In the genomic region with DNA sequence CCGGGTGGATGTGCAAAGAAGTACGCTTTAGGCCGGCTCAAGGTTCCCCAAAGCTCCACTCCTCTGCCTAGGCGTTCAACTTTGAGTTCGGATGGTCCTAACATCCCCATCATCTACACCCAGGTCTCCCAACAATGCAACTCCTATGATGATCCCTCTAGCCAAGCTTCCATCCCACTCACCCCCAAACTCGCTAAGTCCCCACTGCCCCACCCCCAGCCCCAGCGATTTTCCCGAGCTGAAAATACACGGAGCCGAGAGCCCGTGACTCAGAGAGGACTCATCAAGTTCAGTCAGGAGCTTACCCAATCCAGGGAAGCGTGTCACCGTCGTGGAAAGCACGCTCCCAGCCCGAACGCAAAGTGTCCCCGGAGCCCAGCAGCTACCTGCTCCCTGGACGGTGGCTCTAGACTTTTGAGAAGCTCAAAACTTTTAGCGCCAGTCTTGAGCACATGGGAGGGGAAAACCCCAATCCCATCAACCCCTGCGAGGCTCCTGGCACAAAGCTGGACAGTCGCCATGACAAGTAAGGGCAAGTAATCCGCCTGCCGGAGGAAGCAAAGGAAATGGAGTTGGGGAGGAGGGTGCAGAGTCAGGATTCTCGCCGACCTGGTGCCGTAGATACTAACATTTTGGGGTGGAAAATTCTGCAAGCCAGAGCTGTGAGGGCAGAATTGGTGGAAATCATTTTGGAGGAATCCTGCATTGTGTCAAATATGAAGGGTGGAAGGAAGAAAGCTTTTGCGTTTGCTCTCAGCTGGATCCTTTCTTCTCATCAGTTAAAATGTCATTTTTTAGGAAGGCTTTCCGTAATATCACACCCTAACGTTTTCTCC, we compare ENCODE assay signal across 1 cellular context.
TF ChIP-seq lines count a peak whose summit lies in the region.

Gene TP53, minus strand, starts transcription at position 419 of the 836 bp plus-strand sequence. CDS start 10,896 bp downstream, outside the sequence.

TF ChIP-seq in HepG2, 621 proteins besides CTCF, POLR2A, EP300 and RAD21 (continued from another document and continues in another):
- TF ChIP-seq, protein P1, sequence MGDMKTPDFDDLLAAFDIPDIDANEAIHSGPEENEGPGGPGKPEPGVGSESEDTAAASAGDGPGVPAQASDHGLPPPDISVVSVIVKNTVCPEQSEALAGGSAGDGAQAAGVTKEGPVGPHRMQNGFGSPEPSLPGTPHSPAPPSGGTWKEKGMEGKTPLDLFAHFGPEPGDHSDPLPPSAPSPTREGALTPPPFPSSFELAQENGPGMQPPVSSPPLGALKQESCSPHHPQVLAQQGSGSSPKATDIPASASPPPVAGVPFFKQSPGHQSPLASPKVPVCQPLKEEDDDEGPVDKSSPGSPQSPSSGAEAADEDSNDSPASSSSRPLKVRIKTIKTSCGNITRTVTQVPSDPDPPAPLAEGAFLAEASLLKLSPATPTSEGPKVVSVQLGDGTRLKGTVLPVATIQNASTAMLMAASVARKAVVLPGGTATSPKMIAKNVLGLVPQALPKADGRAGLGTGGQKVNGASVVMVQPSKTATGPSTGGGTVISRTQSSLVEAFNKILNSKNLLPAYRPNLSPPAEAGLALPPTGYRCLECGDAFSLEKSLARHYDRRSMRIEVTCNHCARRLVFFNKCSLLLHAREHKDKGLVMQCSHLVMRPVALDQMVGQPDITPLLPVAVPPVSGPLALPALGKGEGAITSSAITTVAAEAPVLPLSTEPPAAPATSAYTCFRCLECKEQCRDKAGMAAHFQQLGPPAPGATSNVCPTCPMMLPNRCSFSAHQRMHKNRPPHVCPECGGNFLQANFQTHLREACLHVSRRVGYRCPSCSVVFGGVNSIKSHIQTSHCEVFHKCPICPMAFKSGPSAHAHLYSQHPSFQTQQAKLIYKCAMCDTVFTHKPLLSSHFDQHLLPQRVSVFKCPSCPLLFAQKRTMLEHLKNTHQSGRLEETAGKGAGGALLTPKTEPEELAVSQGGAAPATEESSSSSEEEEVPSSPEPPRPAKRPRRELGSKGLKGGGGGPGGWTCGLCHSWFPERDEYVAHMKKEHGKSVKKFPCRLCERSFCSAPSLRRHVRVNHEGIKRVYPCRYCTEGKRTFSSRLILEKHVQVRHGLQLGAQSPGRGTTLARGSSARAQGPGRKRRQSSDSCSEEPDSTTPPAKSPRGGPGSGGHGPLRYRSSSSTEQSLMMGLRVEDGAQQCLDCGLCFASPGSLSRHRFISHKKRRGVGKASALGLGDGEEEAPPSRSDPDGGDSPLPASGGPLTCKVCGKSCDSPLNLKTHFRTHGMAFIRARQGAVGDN (CRISPR knock-in tag; IDR thresholded peaks at IDR 0.05) = peak; percentile 69
- TF ChIP-seq MATR3 (CRISPR knock-in tag; IDR thresholded peaks at IDR 0.05) = no peak
- TF ChIP-seq GABPB1 (CRISPR knock-in tag; IDR thresholded peaks at IDR 0.05) = peak; percentile 72; the same call in 1 of the 2 replicates
- peak; percentile 86; the same call in 1 of the 2 replicates for TF ChIP-seq SIN3A (IDR thresholded peaks at IDR 0.05; ENCODE audit: borderline replicate concordance, low read depth, low read length)
- TF ChIP-seq NFE2L2 (IDR thresholded peaks at IDR 0.05; ENCODE audit: low read length) = 0 out of 2 replicates have a peak, but pooled peaks have one; percentile 4
- TF ChIP-seq FOXP1 (IDR thresholded peaks at IDR 0.05) = no peak
- no peak for TF ChIP-seq FOXP1 (CRISPR knock-in tag; IDR thresholded peaks at IDR 0.05)
- TF ChIP-seq DPF2 (CRISPR knock-in tag; IDR thresholded peaks at IDR 0.05; ENCODE audit: borderline replicate concordance, low read depth) = no peak
- peak; percentile 69 for TF ChIP-seq ELF1 (CRISPR knock-in tag; IDR thresholded peaks at IDR 0.05)
- TF ChIP-seq ZNF776 (CRISPR knock-in tag; IDR thresholded peaks at IDR 0.05) = peak; percentile 56; the same call in 1 of the 2 replicates
- no peak for TF ChIP-seq ZNF30 (CRISPR knock-in tag; IDR thresholded peaks at IDR 0.05)
- TF ChIP-seq RBM39 (IDR thresholded peaks at IDR 0.05; ENCODE audit: low read depth, low read length, poor library complexity, severe bottlenecking) = peak; percentile 45
- TF ChIP-seq, protein P2, sequence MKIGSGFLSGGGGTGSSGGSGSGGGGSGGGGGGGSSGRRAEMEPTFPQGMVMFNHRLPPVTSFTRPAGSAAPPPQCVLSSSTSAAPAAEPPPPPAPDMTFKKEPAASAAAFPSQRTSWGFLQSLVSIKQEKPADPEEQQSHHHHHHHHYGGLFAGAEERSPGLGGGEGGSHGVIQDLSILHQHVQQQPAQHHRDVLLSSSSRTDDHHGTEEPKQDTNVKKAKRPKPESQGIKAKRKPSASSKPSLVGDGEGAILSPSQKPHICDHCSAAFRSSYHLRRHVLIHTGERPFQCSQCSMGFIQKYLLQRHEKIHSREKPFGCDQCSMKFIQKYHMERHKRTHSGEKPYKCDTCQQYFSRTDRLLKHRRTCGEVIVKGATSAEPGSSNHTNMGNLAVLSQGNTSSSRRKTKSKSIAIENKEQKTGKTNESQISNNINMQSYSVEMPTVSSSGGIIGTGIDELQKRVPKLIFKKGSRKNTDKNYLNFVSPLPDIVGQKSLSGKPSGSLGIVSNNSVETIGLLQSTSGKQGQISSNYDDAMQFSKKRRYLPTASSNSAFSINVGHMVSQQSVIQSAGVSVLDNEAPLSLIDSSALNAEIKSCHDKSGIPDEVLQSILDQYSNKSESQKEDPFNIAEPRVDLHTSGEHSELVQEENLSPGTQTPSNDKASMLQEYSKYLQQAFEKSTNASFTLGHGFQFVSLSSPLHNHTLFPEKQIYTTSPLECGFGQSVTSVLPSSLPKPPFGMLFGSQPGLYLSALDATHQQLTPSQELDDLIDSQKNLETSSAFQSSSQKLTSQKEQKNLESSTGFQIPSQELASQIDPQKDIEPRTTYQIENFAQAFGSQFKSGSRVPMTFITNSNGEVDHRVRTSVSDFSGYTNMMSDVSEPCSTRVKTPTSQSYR (CRISPR knock-in tag; IDR thresholded peaks at IDR 0.05; ENCODE audit: borderline replicate concordance) = no peak
- no peak for TF ChIP-seq NCOA5 (CRISPR knock-in tag; IDR thresholded peaks at IDR 0.05)
- peak; percentile 8 for TF ChIP-seq ZFP36 (IDR thresholded peaks at IDR 0.05; ENCODE audit: borderline replicate concordance, low read depth, low read length, partially characterized antibody)
- TF ChIP-seq ELF3 (CRISPR knock-in tag; IDR thresholded peaks at IDR 0.05) = peak; percentile 63
- TF ChIP-seq SALL1 (CRISPR knock-in tag; IDR thresholded peaks at IDR 0.05) = peak; percentile 65
- TF ChIP-seq ZNF83 (CRISPR knock-in tag; IDR thresholded peaks at IDR 0.05; ENCODE audit: borderline replicate concordance) = no peak
- peak; percentile 45; the same call in 1 of the 2 replicates for TF ChIP-seq SALL2 (CRISPR knock-in tag; IDR thresholded peaks at IDR 0.05)
- no peak for TF ChIP-seq RARA (CRISPR knock-in tag; IDR thresholded peaks at IDR 0.05)
- peak in 1 of 2 experiments; percentile 42; a peak in 1 of 4 replicates for TF ChIP-seq KLF16 (CRISPR knock-in tag; IDR thresholded peaks at IDR 0.05)
- no peak for TF ChIP-seq SNAPC4 (CRISPR knock-in tag; IDR thresholded peaks at IDR 0.05)
- TF ChIP-seq, protein P3, sequence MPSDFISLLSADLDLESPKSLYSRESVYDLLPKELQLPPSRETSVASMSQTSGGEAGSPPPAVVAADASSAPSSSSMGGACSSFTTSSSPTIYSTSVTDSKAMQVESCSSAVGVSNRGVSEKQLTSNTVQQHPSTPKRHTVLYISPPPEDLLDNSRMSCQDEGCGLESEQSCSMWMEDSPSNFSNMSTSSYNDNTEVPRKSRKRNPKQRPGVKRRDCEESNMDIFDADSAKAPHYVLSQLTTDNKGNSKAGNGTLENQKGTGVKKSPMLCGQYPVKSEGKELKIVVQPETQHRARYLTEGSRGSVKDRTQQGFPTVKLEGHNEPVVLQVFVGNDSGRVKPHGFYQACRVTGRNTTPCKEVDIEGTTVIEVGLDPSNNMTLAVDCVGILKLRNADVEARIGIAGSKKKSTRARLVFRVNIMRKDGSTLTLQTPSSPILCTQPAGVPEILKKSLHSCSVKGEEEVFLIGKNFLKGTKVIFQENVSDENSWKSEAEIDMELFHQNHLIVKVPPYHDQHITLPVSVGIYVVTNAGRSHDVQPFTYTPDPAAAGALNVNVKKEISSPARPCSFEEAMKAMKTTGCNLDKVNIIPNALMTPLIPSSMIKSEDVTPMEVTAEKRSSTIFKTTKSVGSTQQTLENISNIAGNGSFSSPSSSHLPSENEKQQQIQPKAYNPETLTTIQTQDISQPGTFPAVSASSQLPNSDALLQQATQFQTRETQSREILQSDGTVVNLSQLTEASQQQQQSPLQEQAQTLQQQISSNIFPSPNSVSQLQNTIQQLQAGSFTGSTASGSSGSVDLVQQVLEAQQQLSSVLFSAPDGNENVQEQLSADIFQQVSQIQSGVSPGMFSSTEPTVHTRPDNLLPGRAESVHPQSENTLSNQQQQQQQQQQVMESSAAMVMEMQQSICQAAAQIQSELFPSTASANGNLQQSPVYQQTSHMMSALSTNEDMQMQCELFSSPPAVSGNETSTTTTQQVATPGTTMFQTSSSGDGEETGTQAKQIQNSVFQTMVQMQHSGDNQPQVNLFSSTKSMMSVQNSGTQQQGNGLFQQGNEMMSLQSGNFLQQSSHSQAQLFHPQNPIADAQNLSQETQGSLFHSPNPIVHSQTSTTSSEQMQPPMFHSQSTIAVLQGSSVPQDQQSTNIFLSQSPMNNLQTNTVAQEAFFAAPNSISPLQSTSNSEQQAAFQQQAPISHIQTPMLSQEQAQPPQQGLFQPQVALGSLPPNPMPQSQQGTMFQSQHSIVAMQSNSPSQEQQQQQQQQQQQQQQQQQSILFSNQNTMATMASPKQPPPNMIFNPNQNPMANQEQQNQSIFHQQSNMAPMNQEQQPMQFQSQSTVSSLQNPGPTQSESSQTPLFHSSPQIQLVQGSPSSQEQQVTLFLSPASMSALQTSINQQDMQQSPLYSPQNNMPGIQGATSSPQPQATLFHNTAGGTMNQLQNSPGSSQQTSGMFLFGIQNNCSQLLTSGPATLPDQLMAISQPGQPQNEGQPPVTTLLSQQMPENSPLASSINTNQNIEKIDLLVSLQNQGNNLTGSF (CRISPR knock-in tag; IDR thresholded peaks at IDR 0.05) = no peak
- no peak for TF ChIP-seq ZNF367 (CRISPR knock-in tag; IDR thresholded peaks at IDR 0.05; ENCODE audit: borderline replicate concordance)
- no peak; the same call in 1 of the 2 replicates for TF ChIP-seq ZNF737 (CRISPR knock-in tag; IDR thresholded peaks at IDR 0.05; ENCODE audit: borderline replicate concordance)
- TF ChIP-seq PHF21A (CRISPR knock-in tag; IDR thresholded peaks at IDR 0.05) = peak; percentile 42; the same call in 1 of the 2 replicates
- TF ChIP-seq NFYC (CRISPR knock-in tag; IDR thresholded peaks at IDR 0.05) = no peak
- peak; percentile 29; the same call in 1 of the 2 replicates for TF ChIP-seq CREB1 (IDR thresholded peaks at IDR 0.05)
- TF ChIP-seq CREB1 (CRISPR knock-in tag; IDR thresholded peaks at IDR 0.05) = peak; percentile 65; the same call in 1 of the 2 replicates
- no peak; the same call in 1 of the 2 replicates for TF ChIP-seq ZNF691 (CRISPR knock-in tag; IDR thresholded peaks at IDR 0.05; ENCODE audit: borderline replicate concordance, low read depth)
- TF ChIP-seq, protein P4, sequence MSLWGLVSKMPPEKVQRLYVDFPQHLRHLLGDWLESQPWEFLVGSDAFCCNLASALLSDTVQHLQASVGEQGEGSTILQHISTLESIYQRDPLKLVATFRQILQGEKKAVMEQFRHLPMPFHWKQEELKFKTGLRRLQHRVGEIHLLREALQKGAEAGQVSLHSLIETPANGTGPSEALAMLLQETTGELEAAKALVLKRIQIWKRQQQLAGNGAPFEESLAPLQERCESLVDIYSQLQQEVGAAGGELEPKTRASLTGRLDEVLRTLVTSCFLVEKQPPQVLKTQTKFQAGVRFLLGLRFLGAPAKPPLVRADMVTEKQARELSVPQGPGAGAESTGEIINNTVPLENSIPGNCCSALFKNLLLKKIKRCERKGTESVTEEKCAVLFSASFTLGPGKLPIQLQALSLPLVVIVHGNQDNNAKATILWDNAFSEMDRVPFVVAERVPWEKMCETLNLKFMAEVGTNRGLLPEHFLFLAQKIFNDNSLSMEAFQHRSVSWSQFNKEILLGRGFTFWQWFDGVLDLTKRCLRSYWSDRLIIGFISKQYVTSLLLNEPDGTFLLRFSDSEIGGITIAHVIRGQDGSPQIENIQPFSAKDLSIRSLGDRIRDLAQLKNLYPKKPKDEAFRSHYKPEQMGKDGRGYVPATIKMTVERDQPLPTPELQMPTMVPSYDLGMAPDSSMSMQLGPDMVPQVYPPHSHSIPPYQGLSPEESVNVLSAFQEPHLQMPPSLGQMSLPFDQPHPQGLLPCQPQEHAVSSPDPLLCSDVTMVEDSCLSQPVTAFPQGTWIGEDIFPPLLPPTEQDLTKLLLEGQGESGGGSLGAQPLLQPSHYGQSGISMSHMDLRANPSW (CRISPR knock-in tag; IDR thresholded peaks at IDR 0.05; ENCODE audit: borderline replicate concordance) = no peak
- TF ChIP-seq SMAD9 (CRISPR knock-in tag; IDR thresholded peaks at IDR 0.05) = no peak
- peak; percentile 78 for TF ChIP-seq ARNT2 (CRISPR knock-in tag; IDR thresholded peaks at IDR 0.05; ENCODE audit: low read depth)
- TF ChIP-seq IRF2 (CRISPR knock-in tag; IDR thresholded peaks at IDR 0.05) = peak; percentile 87
